ENCODE assay signal across 10 cellular contexts in genomic region chr12:110284597-110284996, GRCh38. TPM values are rescaled to one million over a fixed set of nuclear protein-coding genes. Genes with fewer than 3 reads are reported as not detected.
A peak's percentile ranks its signal among the peaks of the same experiment; 100 is the strongest.
DNase-seq lines count a peak whose midpoint lies in the region; ATAC-seq, FAIRE-seq and TF ChIP-seq lines count a peak whose summit lies in the region.
"Had no signal": no experiment of that assay in that cellular context is flagged by ENCODE, and none has a peak within 500 bp of the region (broad histone marks: within the 10 kb centered on the region; RNA-seq: fewer than 3 reads in every experiment).

No MANE protein-coding gene starts in this region.

- no peak overlapping the region for H2AFZ ChIP-seq in neural cell (ENCODE audit: low read depth, low read length)

- H3K4me2 ChIP-seq in neural cell (ENCODE audit: low read length) = peak overlapping the region; percentile 79

- H3K27ac ChIP-seq in CD4-positive, alpha-beta memory T cell (ENCODE audit: low read depth, low read length) = no peak overlapping the region
- no peak overlapping the region for H3K27ac ChIP-seq in neural cell (ENCODE audit: low read length)

- peak overlapping the region in 5 of 7 donors; percentile 5 to 72 (median 33) for H3K27ac Mint-ChIP-seq in CD4-positive, alpha-beta memory T cell
- H3K27ac Mint-ChIP-seq in chondrocyte (ENCODE audit: unreplicated experiment) = peak overlapping the region; percentile 42

- peaks cover 73% of the 10 kb centered on the region for H3K79me2 ChIP-seq in neural cell (replicated peaks; ENCODE audit: insufficient read depth, low read length)

- ATAC-seq in GM21390 (IDR thresholded peaks at IDR 0.05; ENCODE audit: unreplicated experiment) = no peak

- no peak overlapping the region for H3K9ac ChIP-seq in neural cell (ENCODE audit: low read length)

- no peak for DNase-seq in CD4-positive, alpha-beta memory T cell
- DNase-seq in NB4 (ENCODE audit: low read depth) (no peak), chondrocyte (ENCODE audit: low spot score) (no peak), HTR-8/SVneo (ENCODE audit: insufficient read length, low spot score) (no peak), NCI-H2171 (lab: John Stamatoyannopoulos, UW) (no peak)
- DNase-seq in stimulated activated CD8-positive, alpha-beta memory T cell treated with anti-CD3 and anti-CD28 coated beads, Interleukin-4, amount 100 ng/mL, for 48 hours = no peak
- DNase-seq: activated gamma-delta T cell, mesendoderm had no signal

- H3K36me3 Mint-ChIP-seq in CD4-positive, alpha-beta memory T cell = peaks cover 14 to 54% of the 10 kb centered on the region in 2 donors
- peaks cover 5% of the 10 kb centered on the region for H3K36me3 Mint-ChIP-seq in chondrocyte (ENCODE audit: low read depth)

- peaks cover 82% of the 10 kb centered on the region for H3K4me1 ChIP-seq in CD4-positive, alpha-beta memory T cell (ENCODE audit: insufficient read depth, low read length)

- H3K9me3 Mint-ChIP-seq in CD4-positive, alpha-beta memory T cell = no peaks in the 10 kb centered on the region
- H3K9me3 Mint-ChIP-seq in chondrocyte (ENCODE audit: low read depth) = no peaks in the 10 kb centered on the region

- TF ChIP-seq POLR2A in NB4 (IDR thresholded peaks at IDR 0.05; ENCODE audit: extremely low read depth, insufficient read length) = no peak

- H3K9me2 ChIP-seq in neural cell (ENCODE audit: insufficient read depth, low read length) = no peaks in the 10 kb centered on the region

- intact Hi-C loops in CD4-positive, alpha-beta memory T cell (cut with micrococcal nuclease) = loop anchor here (1.0 to 5.0 kb wide), 3 partner anchors 120 to 458 kb away; partner anchors contain the start of genes ARPC3 and PPP1CC

- no peaks in the 10 kb centered on the region for H3K36me3 ChIP-seq in CD4-positive, alpha-beta memory T cell (ENCODE audit: insufficient read depth, low read length)
- H3K36me3 ChIP-seq in neural cell (ENCODE audit: insufficient read depth, low read length) = no peaks in the 10 kb centered on the region

- H3K27me3 Mint-ChIP-seq in CD4-positive, alpha-beta memory T cell = no peaks in the 10 kb centered on the region
- H3K27me3 Mint-ChIP-seq in chondrocyte (ENCODE audit: low read depth) = no peaks in the 10 kb centered on the region

- no peak for TF ChIP-seq RAD21 in neural cell (conservative IDR thresholded peaks at IDR 0.05)

- TF ChIP-seq CTCF in NB4 (IDR thresholded peaks at IDR 0.05; ENCODE audit: low read depth, low read length) (no peak), chondrocyte (IDR thresholded peaks at IDR 0.05) (no peak), neural cell (IDR thresholded peaks at IDR 0.05; ENCODE audit: poor library complexity, severe bottlenecking) (no peak)

- CTCF ChIA-PET in CD4-positive, alpha-beta memory T cell (lab: Charles Lee; ENCODE audit: partially characterized antibody) = no interaction called here

- no peaks in the 10 kb centered on the region for H4K20me1 ChIP-seq in neural cell (ENCODE audit: insufficient read depth)

- H3K4me3 ChIP-seq in CD4-positive, alpha-beta memory T cell (ENCODE audit: low read length in 2 of 2) = peak overlapping the region in 1 of 2 donors; percentile 12
- H3K4me3 ChIP-seq in NB4 (ENCODE audit: low read depth, low read length) = peak overlapping the region; percentile 79
- peak overlapping the region; percentile 93 for H3K4me3 ChIP-seq in neural cell (ENCODE audit: low read length)

- POLR2A ChIA-PET in CD4-positive, alpha-beta memory T cell (lab: Charles Lee; ENCODE audit: partially characterized antibody) = interaction anchor here (0.7 kb wide), 1 partner anchor 181 kb away, joined by 3 read pairs; no protein-coding TSS in a partner anchor

- no peaks in the 10 kb centered on the region for H3K9me3 ChIP-seq in CD4-positive, alpha-beta memory T cell (ENCODE audit: control insufficient read depth in 1 of 2, low read length in 2 of 2)
- no peaks in the 10 kb centered on the region for H3K9me3 ChIP-seq in neural cell (ENCODE audit: low read length)

- peak overlapping the region; percentile 29 to 94 (median 80) for H3K4me3 Mint-ChIP-seq in CD4-positive, alpha-beta memory T cell
- H3K4me3 Mint-ChIP-seq in chondrocyte (ENCODE audit: unreplicated experiment) = peak overlapping the region; percentile 73

- H3K4me1 Mint-ChIP-seq in CD4-positive, alpha-beta memory T cell = peaks cover 55 to 83% (median 69%) of the 10 kb centered on the region in 4 donors
- peaks cover 65% of the 10 kb centered on the region for H3K4me1 Mint-ChIP-seq in chondrocyte (ENCODE audit: low read depth)

- no peaks in the 10 kb centered on the region for H3K27me3 ChIP-seq in CD4-positive, alpha-beta memory T cell (ENCODE audit: insufficient read depth, low read length)
- H3K27me3 ChIP-seq in neural cell (ENCODE audit: insufficient read depth, low read depth, low read length) = no peaks in the 10 kb centered on the region

- TF ChIP-seq EP300 in neural cell (conservative IDR thresholded peaks at IDR 0.05; ENCODE audit: poor library complexity, severe bottlenecking) = no peak

- H3F3A ChIP-seq in neural cell (ENCODE audit: insufficient read depth, low read length, poor library complexity, severe bottlenecking) = peaks cover 6% of the 10 kb centered on the region

- no peak for FAIRE-seq in HTR-8/SVneo (lab: Jason Lieb, UNC)

TF ChIP-seq in neural cell, 6 proteins besides CTCF, POLR2A, EP300 and RAD21:
- TF ChIP-seq SMC3 (conservative IDR thresholded peaks at IDR 0.05; ENCODE audit: poor library complexity) (no peak), TAF1 (IDR thresholded peaks at IDR 0.05; ENCODE audit: low read depth) (no peak), EZH2 (IDR thresholded peaks at IDR 0.05; ENCODE audit: borderline replicate concordance, insufficient read depth, low read length, poor library complexity, severe bottlenecking) (no peak), MXI1 (conservative IDR thresholded peaks at IDR 0.05; ENCODE audit: poor library complexity, severe bottlenecking) (no peak), POLR2AphosphoS5 (IDR thresholded peaks at IDR 0.05) (no peak), REST (IDR thresholded peaks at IDR 0.05; ENCODE audit: borderline replicate concordance) (no peak)

RNA-seq across cellular contexts. Expression of gene ATP2A2, which starts 3.5 kb away (rescaled TPM):
- total RNA-seq in CD4-positive, alpha-beta memory T cell = 10 to 100 TPM; 90.4 to 91.0 TPM
- 1 to 10 TPM; 1.8 to 5.5 TPM for polyA plus RNA-seq in CD4-positive, alpha-beta memory T cell
- total RNA-seq in chondrocyte = 163 to 218 TPM (median 216 TPM) in 3 replicates
- polyA plus RNA-seq in neural cell = 49.0 and 61.2 TPM in 2 replicates
- 117 and 141 TPM in 2 replicates for polyA minus RNA-seq in neural cell
